9 cellular contexts compared by ENCODE assay signal in genomic region chr6:35728663-35729348, GRCh38. TPM values are rescaled to one million over a fixed set of nuclear protein-coding genes. Genes with fewer than 3 reads are reported as not detected.
DNase-seq lines count a peak whose midpoint lies in the region; ATAC-seq, FAIRE-seq and TF ChIP-seq lines count a peak whose summit lies in the region.
"Had no signal": no experiment of that assay in that cellular context is flagged by ENCODE, and none has a peak within 500 bp of the region (broad histone marks: within the 10 kb centered on the region; RNA-seq: fewer than 3 reads in every experiment).

No MANE protein-coding gene starts in this region.

- peak overlapping the region; percentile 24 for H2AFZ ChIP-seq in keratinocyte (ENCODE audit: control insufficient read depth, low read length)

- no peaks in the 10 kb centered on the region for H4K20me1 ChIP-seq in keratinocyte (ENCODE audit: control insufficient read depth, extremely low read depth, insufficient read depth, low read length)

- no peak for FAIRE-seq in keratinocyte (lab: Jason Lieb, UNC)
- FAIRE-seq: colon had no signal

- 50 to 64% (median 61%) methylated on average over 4 to 9 of the region's 9 CpGs for WGBS in adrenal gland, 4 donors
- WGBS in stomach, 5 donors = 58 to 68% (median 59%) methylated on average over 9 of the region's 9 CpGs

- H3K4me1 ChIP-seq in adrenal gland (replicated peaks in 1 of 2) (peaks cover 67 to 90% of the 10 kb centered on the region in 2 donors), keratinocyte (ENCODE audit: control insufficient read depth, extremely low read depth, insufficient read depth, low read length) (peaks cover 70% of the 10 kb centered on the region), stomach (peaks cover 82 to 92% (median 90%) of the 10 kb centered on the region in 4 donors)

- DNase-seq in CD14-positive monocyte (ENCODE audit: low spot score) (no peak), NAMALWA (ENCODE audit: low spot score) (peak; percentile 71), adrenal gland (peak in 4 of 7 donors; percentile 27 to 85 (median 34)), keratinocyte (ENCODE audit: low read depth, low spot score) (peak; percentile 71), stomach (peak; percentile 41), A172 (ENCODE audit: low spot score) (no peak), MV-4-11 (lab: John Stamatoyannopoulos, UW) (no peak)

- H3K9me3 ChIP-seq in adrenal gland (replicated peaks in 1 of 3) (no peaks in the 10 kb centered on the region), keratinocyte (ENCODE audit: control insufficient read depth, low read depth, low read length) (no peaks in the 10 kb centered on the region), stomach (no peaks in the 10 kb centered on the region)

- H3K36me3 ChIP-seq in adrenal gland (replicated peaks in 1 of 2) (no peaks in the 10 kb centered on the region), keratinocyte (ENCODE audit: control insufficient read depth in 2 of 2, extremely low read depth in 1 of 2, insufficient read depth in 2 of 2, low read length in 2 of 2) (no peaks in the 10 kb centered on the region), stomach (no peaks in the 10 kb centered on the region)

- H3K9me1 ChIP-seq in keratinocyte (ENCODE audit: control insufficient read depth, extremely low read depth, insufficient read depth, low read length) = no peaks in the 10 kb centered on the region

- H3K4me3 Mint-ChIP-seq in CD14-positive monocyte = peak overlapping the region in 1 of 2 donors; percentile 83

- no peak for TF ChIP-seq EP300 in stomach (IDR thresholded peaks at IDR 0.05)

- H3K4me1 Mint-ChIP-seq in CD14-positive monocyte = peaks cover 84% of the 10 kb centered on the region

- no peaks in the 10 kb centered on the region for H3K79me2 ChIP-seq in keratinocyte (ENCODE audit: control insufficient read depth, insufficient read depth, low read length)

- H3K36me3 Mint-ChIP-seq in CD14-positive monocyte = no peaks in the 10 kb centered on the region

- intact Hi-C loops in CD14-positive monocyte (cut with micrococcal nuclease) = loop anchor here in 1 of 2 donors (2.0 kb wide), 1 partner anchor 42 kb away; no protein-coding TSS in a partner anchor
- intact Hi-C loops in adrenal gland (cut with DNase I) = loop anchor here in 1 of 2 donors (5.0 kb wide), 1 partner anchor 42 kb away; the partner anchor contains the start of gene FKBP5
- intact Hi-C loops in stomach (cut with DNase I; ENCODE audit: low total_unique reads) = no loop called here

- dilution Hi-C loops in keratinocyte (cut with MboI; ENCODE audit: extremely low pct_ligation_motif_present, low sequenced_read_pairs) = loop anchor here (25.0 kb wide), 1 partner anchor 167 kb away; no protein-coding TSS in a partner anchor

- H3K27ac ChIP-seq in adrenal gland (peak overlapping the region; percentile 93 to 100 (median 98)), keratinocyte (ENCODE audit: control insufficient read depth, insufficient read depth, low read length) (peak overlapping the region; percentile 88), stomach (peak overlapping the region; percentile 98 to 100 (median 100))

- H3K9me3 Mint-ChIP-seq in CD14-positive monocyte = no peaks in the 10 kb centered on the region

- no peak for TF ChIP-seq CTCF in CD14-positive monocyte (IDR thresholded peaks at IDR 0.05)
- peak in 1 of 6 experiments; percentile 7 for TF ChIP-seq CTCF in adrenal gland (IDR thresholded peaks at IDR 0.05)
- peak in 2 of 3 experiments; percentile 22 to 29 for TF ChIP-seq CTCF in keratinocyte (optimal IDR thresholded peaks at IDR 0.05 in 1 of 3, IDR thresholded peaks at IDR 0.05 in 1 of 3, conservative IDR thresholded peaks at IDR 0.05 in 1 of 3; ENCODE audit: extremely low read depth in 1 of 3, insufficient read depth in 2 of 3, low read length in 3 of 3)
- no peak for TF ChIP-seq CTCF in stomach (IDR thresholded peaks at IDR 0.05)

- no peak for ATAC-seq in GM21528 (IDR thresholded peaks at IDR 0.05; ENCODE audit: low FRiP score, unreplicated experiment)

- peak overlapping the region; percentile 81 for H3K4me2 ChIP-seq in keratinocyte (ENCODE audit: control insufficient read depth, extremely low read depth, insufficient read depth, low read depth, low read length)

- peak overlapping the region in 6 of 7 donors; percentile 86 to 95 (median 90) for H3K27ac Mint-ChIP-seq in CD14-positive monocyte

- H3K27me3 Mint-ChIP-seq in CD14-positive monocyte (ENCODE audit: low read depth in 3 of 3) = peaks cover 0 to 5% (median 0%) of the 10 kb centered on the region in 3 donors

- H3K9ac ChIP-seq in keratinocyte (ENCODE audit: control insufficient read depth, extremely low read depth, insufficient read depth, low read length) = peak overlapping the region; percentile 86

- TF ChIP-seq POLR2A in adrenal gland (IDR thresholded peaks at IDR 0.05) = peak in 1 of 2 donors; percentile 9
- TF ChIP-seq POLR2A in stomach (IDR thresholded peaks at IDR 0.05) = no peak

- H3K4me3 ChIP-seq in adrenal gland (peak overlapping the region in 1 of 4 donors; percentile 51), keratinocyte (ENCODE audit: control insufficient read depth in 2 of 3, extremely low read depth in 1 of 3, insufficient read depth in 2 of 3, low read depth in 1 of 3, low read length in 3 of 3) (peak overlapping the region in 1 of 3 experiments; percentile 50), stomach (peak overlapping the region in 3 of 4 donors; percentile 38 to 50 (median 49))

- H3K27me3 ChIP-seq in adrenal gland = no peaks in the 10 kb centered on the region
- H3K27me3 ChIP-seq in keratinocyte (ENCODE audit: control insufficient read depth, extremely low read depth, insufficient read depth, low read length) = no peaks in the 10 kb centered on the region
- no peaks in the 10 kb centered on the region for H3K27me3 ChIP-seq in stomach

RNA-seq across cellular contexts. Expression of gene ARMC12, which starts 8.0 kb away (rescaled TPM):
- not detected for polyA plus RNA-seq in CD14-positive monocyte
- 10 to 100 TPM in 1 of 8 donors, 1 to 10 TPM in 3, under 1 TPM in 3, not detected in 1; 0.29 to 44.7 (median 1.1) TPM for total RNA-seq in adrenal gland
- 1 to 10 TPM in 2 of 3 donors, under 1 TPM in 1; 0.81 to 6.9 (median 6.8) TPM for polyA plus RNA-seq in adrenal gland
- 0.34 to 1.7 TPM (median 0.54 TPM) in 3 replicates for polyA plus RNA-seq in keratinocyte
- polyA plus RNA-seq in keratinocyte (2011; ENCODE audit: low read depth) = not detected
- 0.43 TPM in 2 replicates for polyA plus RNA-seq in keratinocyte (2011; cell fraction: cytosol; rRNA removed)
- polyA plus RNA-seq in keratinocyte (2011; cell fraction: nucleus; rRNA removed) = 5.5 and 6.0 TPM in 2 replicates
- polyA plus RNA-seq in keratinocyte (2012; ENCODE audit: low replicate concordance) = 0.34 and 0.56 TPM in 2 replicates
- polyA minus RNA-seq in keratinocyte = 0.49 to 1.3 TPM (median 0.69 TPM) in 3 replicates
- polyA minus RNA-seq in keratinocyte (2011; cell fraction: cytosol; rRNA and poly(A)+ RNA removed) = not detected
- not detected in 2 replicates for polyA minus RNA-seq in keratinocyte (2011; cell fraction: nucleus; rRNA and poly(A)+ RNA removed)
- total RNA-seq in stomach = not detected
- 1 to 10 TPM; 1.1 to 2.5 (median 2.0) TPM for polyA plus RNA-seq in stomach
- total RNA-seq in A172 (2014; rRNA removed; shearing (Covaris generic)) = 0.24 and 0.55 TPM in 2 replicates

RNA-seq across cellular contexts. Expression of gene FKBP5, which starts 40.1 kb away (rescaled TPM):
- 10 to 100 TPM; 56.9 to 58.5 TPM for polyA plus RNA-seq in CD14-positive monocyte
- 100 to 1,000 TPM in 7 of 8 donors, 10 to 100 TPM in 1; 79.8 to 234 (median 121) TPM for total RNA-seq in adrenal gland
- polyA plus RNA-seq in adrenal gland = 100 to 1,000 TPM in 1 of 3 donors, 10 to 100 TPM in 2; 23.8 to 163 (median 65.7) TPM
- 48.0 to 88.3 TPM (median 59.0 TPM) in 3 replicates for polyA plus RNA-seq in keratinocyte
- polyA plus RNA-seq in keratinocyte (2011; ENCODE audit: low read depth) = 29.3 TPM
- polyA plus RNA-seq in keratinocyte (2011; cell fraction: cytosol; rRNA removed) = 53.4 and 63.7 TPM in 2 replicates
- 52.6 and 53.1 TPM in 2 replicates for polyA plus RNA-seq in keratinocyte (2011; cell fraction: nucleus; rRNA removed)
- 52.0 and 70.9 TPM in 2 replicates for polyA plus RNA-seq in keratinocyte (2012; ENCODE audit: low replicate concordance)
- polyA minus RNA-seq in keratinocyte = 15.1 to 56.8 TPM (median 27.8 TPM) in 3 replicates
- 22.8 TPM for polyA minus RNA-seq in keratinocyte (2011; cell fraction: cytosol; rRNA and poly(A)+ RNA removed)
- 15.8 and 39.4 TPM in 2 replicates for polyA minus RNA-seq in keratinocyte (2011; cell fraction: nucleus; rRNA and poly(A)+ RNA removed)
- total RNA-seq in stomach = 100 to 1,000 TPM in 4 of 5 donors, 10 to 100 TPM in 1; 68.1 to 209 (median 168) TPM
- 10 to 100 TPM; 89.2 to 97.2 (median 91.1) TPM for polyA plus RNA-seq in stomach
- 8.3 TPM in 2 replicates for total RNA-seq in A172 (2014; rRNA removed; shearing (Covaris generic))

RNA-seq across cellular contexts. Expression of gene CLPSL2, which starts 47.6 kb away (rescaled TPM):
- polyA plus RNA-seq in CD14-positive monocyte = not detected
- not detected for total RNA-seq in adrenal gland
- polyA plus RNA-seq in adrenal gland = not detected
- not detected in 3 replicates for polyA plus RNA-seq in keratinocyte
- polyA plus RNA-seq in keratinocyte (2011; ENCODE audit: low read depth) = not detected
- not detected in 2 replicates for polyA plus RNA-seq in keratinocyte (2011; cell fraction: cytosol; rRNA removed)
- polyA plus RNA-seq in keratinocyte (2011; cell fraction: nucleus; rRNA removed) = not detected in 2 replicates
- not detected in 2 replicates for polyA plus RNA-seq in keratinocyte (2012; ENCODE audit: low replicate concordance)
- polyA minus RNA-seq in keratinocyte = not detected in 3 replicates
- not detected for polyA minus RNA-seq in keratinocyte (2011; cell fraction: cytosol; rRNA and poly(A)+ RNA removed)
- polyA minus RNA-seq in keratinocyte (2011; cell fraction: nucleus; rRNA and poly(A)+ RNA removed) = not detected in 2 replicates
- not detected for total RNA-seq in stomach
- not detected for polyA plus RNA-seq in stomach
- 4.7 TPM in 1 of 2 replicates, not detected in the other for total RNA-seq in A172 (2014; rRNA removed; shearing (Covaris generic))

RNA-seq across cellular contexts. Expression of gene CLPSL1, which starts 52.0 kb away (rescaled TPM):
- polyA plus RNA-seq in CD14-positive monocyte = not detected
- not detected for total RNA-seq in adrenal gland
- not detected for polyA plus RNA-seq in adrenal gland
- polyA plus RNA-seq in keratinocyte = not detected in 3 replicates
- polyA plus RNA-seq in keratinocyte (2011; ENCODE audit: low read depth) = not detected
- polyA plus RNA-seq in keratinocyte (2011; cell fraction: cytosol; rRNA removed) = not detected in 2 replicates
- not detected in 2 replicates for polyA plus RNA-seq in keratinocyte (2011; cell fraction: nucleus; rRNA removed)
- polyA plus RNA-seq in keratinocyte (2012; ENCODE audit: low replicate concordance) = not detected in 2 replicates
- not detected in 3 replicates for polyA minus RNA-seq in keratinocyte
- polyA minus RNA-seq in keratinocyte (2011; cell fraction: cytosol; rRNA and poly(A)+ RNA removed) = not detected
- not detected in 2 replicates for polyA minus RNA-seq in keratinocyte (2011; cell fraction: nucleus; rRNA and poly(A)+ RNA removed)
- total RNA-seq in stomach = not detected
- polyA plus RNA-seq in stomach = not detected
- not detected in 2 replicates for total RNA-seq in A172 (2014; rRNA removed; shearing (Covaris generic))

Comparison
In these comparisons a context has a peak if more than half of its experiments do, and no peak if none do; other contexts are left out.
1. DNase-seq: peak in NAMALWA (single experiment), adrenal gland (4 of 7), keratinocyte (single experiment) and stomach (single experiment); none in CD14-positive monocyte (single experiment), A172 (single experiment) and MV-4-11 (single experiment).
2. CTCF ChIP-seq: peak in keratinocyte (2 of 3); none in CD14-positive monocyte (single experiment) and stomach (0 of 7).
3. Peak in every context shown above with its lines, with median percentiles within 50 percentile points of each other: H3K27ac ChIP-seq.